Comparison of ENCODE assay signal across 15 cellular contexts in genomic region chr14:102486513-102487203, GRCh38. TPM values are rescaled to one million over a fixed set of nuclear protein-coding genes. Genes with fewer than 3 reads are reported as not detected.
DNase-seq lines count a peak whose midpoint lies in the region; ATAC-seq and TF ChIP-seq lines count a peak whose summit lies in the region.
"Had no signal": no experiment of that assay in that cellular context is flagged by ENCODE, and none has a peak within 500 bp of the region (broad histone marks: within the 10 kb centered on the region; RNA-seq: fewer than 3 reads in every experiment).

No MANE protein-coding gene starts in this region.

- ATAC-seq in IMR-90 (ENCODE audit: low read depth) (no peak), left lung (peak; percentile 30), GM21529 (IDR thresholded peaks at IDR 0.05; ENCODE audit: unreplicated experiment) (no peak)

- dilution Hi-C loops in IMR-90 (cut with HindIII; ENCODE audit: low sequenced_read_pairs, unreplicated experiment), result no loop called here

- WGBS in IMR-90 (ENCODE audit: extremely low coverage in 2 of 2, insufficient read length in 1 of 2), 2 experiments, result 100% methylated on average over 3 of the region's 17 CpGs; no CpG with 5 or more reads in 1 of the 2 experiments
- 75% methylated on average over 17 of the region's 17 CpGs for WGBS in smooth muscle cell (ENCODE audit: low lambda C conversion rate)

- H3K36me3 ChIP-seq in IMR-90 (ENCODE audit: control insufficient read depth, insufficient read depth, low read length), result peaks cover 1% of the 10 kb centered on the region; the same call in 1 of the 2 replicates
- H3K36me3 ChIP-seq in left lung, result peaks cover 0 to 7% of the 10 kb centered on the region in 2 donors
- no peaks in the 10 kb centered on the region for H3K36me3 ChIP-seq in smooth muscle cell (ENCODE audit: low read depth)
- H3K36me3 ChIP-seq: neural progenitor cell had no signal

- H3K4me1 ChIP-seq in IMR-90 (ENCODE audit: control insufficient read depth, insufficient read depth, low read length) (peaks cover 2% of the 10 kb centered on the region; the same call in 1 of the 2 replicates), left lung (no peaks in the 10 kb centered on the region), smooth muscle cell (ENCODE audit: low read depth) (no peaks in the 10 kb centered on the region)
- H3K4me1 ChIP-seq: neural progenitor cell had no signal

- no TSS peak for BruUV-seq in IMR-90 (replicated peaks; lab: Mats Ljungman, UMichigan)

- TF ChIP-seq RAD21 in IMR-90 (IDR thresholded peaks at IDR 0.05; ENCODE audit: low read length), result no peak

- H3K9ac ChIP-seq in IMR-90 (ENCODE audit: low read depth, low read length) (no peak overlapping the region), smooth muscle cell (ENCODE audit: low read depth) (no peak overlapping the region)
- H3K9ac ChIP-seq: neural progenitor cell had no signal

- no peak overlapping the region for H3K18ac ChIP-seq in IMR-90 (ENCODE audit: low read depth, low read length)

- no peak overlapping the region for H2AK5ac ChIP-seq in IMR-90 (ENCODE audit: low read depth, low read length)

- H2BK20ac ChIP-seq in IMR-90 (ENCODE audit: low read depth, low read length), result no peak overlapping the region

- no peak overlapping the region for H3K56ac ChIP-seq in IMR-90 (ENCODE audit: extremely low read depth, insufficient read depth, low read length)

- H3K79me2 ChIP-seq in smooth muscle cell (ENCODE audit: low read depth), result no peaks in the 10 kb centered on the region

- no peak overlapping the region for H3K23ac ChIP-seq in IMR-90 (ENCODE audit: low read depth, low read length)

- no peaks in the 10 kb centered on the region for H3K9me1 ChIP-seq in IMR-90 (ENCODE audit: insufficient read depth, low read length)

- H4K8ac ChIP-seq in IMR-90 (ENCODE audit: low read depth in 2 of 2, low read length in 2 of 2), result no peak overlapping the region

- H2BK120ac ChIP-seq in IMR-90 (ENCODE audit: low read depth, low read length), result no peak overlapping the region

- H3K27me3 ChIP-seq in IMR-90 (ENCODE audit: control insufficient read depth, insufficient read depth, low read length), result no peaks in the 10 kb centered on the region
- H3K27me3 ChIP-seq in left lung, result no peaks in the 10 kb centered on the region
- H3K27me3 ChIP-seq in smooth muscle cell (ENCODE audit: low read depth), result no peaks in the 10 kb centered on the region
- H3K27me3 ChIP-seq: neural progenitor cell had no signal

- POLR2A ChIA-PET in IMR-90 (lab: Charles Lee; ENCODE audit: unreplicated experiment), result interaction anchor here (0.6 kb wide), 1 partner anchor 10 kb away, joined by 5 read pairs; no protein-coding TSS in a partner anchor

- in situ Hi-C loops in IMR-90 (cut with MboI; ENCODE audit: low sequenced_read_pairs), result no loop called here

- H3K27ac ChIP-seq in IMR-90 (ENCODE audit: insufficient read depth, low read length) (no peak overlapping the region), left lung (no peak overlapping the region), smooth muscle cell (ENCODE audit: low read depth) (peak overlapping the region; percentile 38)
- H3K27ac ChIP-seq: C4-2B, neural progenitor cell had no signal

- H4K20me1 ChIP-seq in IMR-90 (ENCODE audit: insufficient read depth, low read length) (peaks cover 3% of the 10 kb centered on the region), smooth muscle cell (ENCODE audit: low read depth) (no peaks in the 10 kb centered on the region)

- H3K4me2 ChIP-seq in IMR-90 (ENCODE audit: low read depth, low read length), result no peak overlapping the region
- peak overlapping the region; percentile 49 for H3K4me2 ChIP-seq in smooth muscle cell
- H3K4me2 ChIP-seq: neural progenitor cell had no signal

- H4K91ac ChIP-seq in IMR-90 (ENCODE audit: insufficient read depth, low read depth, low read length), result no peak overlapping the region

- DNase-seq in IMR-90, result no peak
- DNase-seq in choroid plexus epithelial cell (ENCODE audit: low read depth), result no peak
- DNase-seq in left lung, result no peak
- no peak for DNase-seq in smooth muscle cell (lab: John Stamatoyannopoulos, UW; ENCODE audit: unreplicated experiment)
- no peak for DNase-seq in AG20443 (ENCODE audit: low spot score)
- no peak for DNase-seq in NOMO-1 (lab: John Stamatoyannopoulos, UW; ENCODE audit: unreplicated experiment in 2 of 2)
- no peak for DNase-seq in NCI-H345 (lab: John Stamatoyannopoulos, UW)
- DNase-seq: activated CD4-positive, alpha-beta T cell treated with anti-CD3 and anti-CD28 coated beads, Interleukin-2, amount 10 ng/mL, durations not matched to agents 24 days and 14 days; activated CD8-positive, alpha-beta memory T cell treated with anti-CD3 and anti-CD28 coated beads, Interleukin-2, amount 50 U/mL, for 48 hours; caudate nucleus; erythroblast; NCI-H510A had no signal

- H3K4me3 ChIP-seq in IMR-90 (ENCODE audit: insufficient read depth, low read depth, low read length) (no peak overlapping the region), choroid plexus epithelial cell (ENCODE audit: low read depth, low read length) (no peak overlapping the region), left lung (no peak overlapping the region), smooth muscle cell (no peak overlapping the region)
- H3K4me3 ChIP-seq: neural progenitor cell had no signal

- H2AFZ ChIP-seq in IMR-90 (replicated peaks; ENCODE audit: low read length, poor library complexity) (peak overlapping the region; percentile 60), smooth muscle cell (ENCODE audit: low read depth) (no peak overlapping the region)
- H2AFZ ChIP-seq: neural progenitor cell had no signal

- intact Hi-C loops in IMR-90 (cut with micrococcal nuclease), result no loop called here
- intact Hi-C loops in left lung (cut with DNase I), result no loop called here

- peaks cover 0 to 8% of the 10 kb centered on the region in 2 experiments; a peak in 1 of 4 replicates for H3K79me1 ChIP-seq in IMR-90 (ENCODE audit: low read depth in 1 of 2, low read length in 2 of 2)

- CTCF ChIA-PET in IMR-90 (lab: Yijun Ruan, JAX), result interaction anchor here (0.6 kb wide), 3 partner anchors 8 to 108 kb away, joined by 3 to 7 read pairs (median 4); no protein-coding TSS in a partner anchor

- no peak overlapping the region for H3K14ac ChIP-seq in IMR-90 (replicated peaks; ENCODE audit: low read depth, low read length)

- H3K9me3 ChIP-seq in IMR-90 (ENCODE audit: control insufficient read depth, insufficient read depth, low read length) (no peaks in the 10 kb centered on the region), left lung (no peaks in the 10 kb centered on the region), smooth muscle cell (replicated peaks; ENCODE audit: low read depth) (no peaks in the 10 kb centered on the region)

- no peak overlapping the region for H2AK9ac ChIP-seq in IMR-90 (replicated peaks; ENCODE audit: low read depth, low read length, poor library complexity)

- no peaks in the 10 kb centered on the region for H3F3A ChIP-seq in smooth muscle cell (ENCODE audit: low read depth)

- no peak for TF ChIP-seq POLR2A in IMR-90 (IDR thresholded peaks at IDR 0.05; ENCODE audit: low read depth, low read length)

- no peak overlapping the region for H2BK15ac ChIP-seq in IMR-90 (ENCODE audit: low read depth, low read length)

- no peak for TF ChIP-seq CTCF in IMR-90 (conservative IDR thresholded peaks at IDR 0.05; ENCODE audit: low read depth, low read length)
- peak; percentile 21 for TF ChIP-seq CTCF in choroid plexus epithelial cell (conservative IDR thresholded peaks at IDR 0.05; ENCODE audit: low read depth, low read length)
- TF ChIP-seq CTCF in left lung (IDR thresholded peaks at IDR 0.05), result no peak
- no peak for TF ChIP-seq CTCF in smooth muscle cell (IDR thresholded peaks at IDR 0.05; ENCODE audit: borderline replicate concordance, insufficient read depth, poor library complexity, severe bottlenecking)

- H4K5ac ChIP-seq in IMR-90 (ENCODE audit: low read depth, low read length), result no peak overlapping the region

- no peak overlapping the region for H3K4ac ChIP-seq in IMR-90 (ENCODE audit: low read depth, low read length)

- no peak overlapping the region for H2BK5ac ChIP-seq in IMR-90 (ENCODE audit: low read depth, low read length, poor library complexity, severe bottlenecking)

TF ChIP-seq in IMR-90, 13 proteins besides CTCF, POLR2A, EP300 and RAD21:
- TF ChIP-seq BHLHE40 (IDR thresholded peaks at IDR 0.05; ENCODE audit: low read depth, low read length) (no peak), ELK1 (IDR thresholded peaks at IDR 0.05; ENCODE audit: borderline replicate concordance, low read depth, low read length) (no peak)

RNA-seq across cellular contexts. Expression of gene ANKRD9, which starts 22.9 kb away (rescaled TPM):
- total RNA-seq in IMR-90 (2012; rRNA removed) (3.9 and 5.3 TPM in 2 replicates), left lung (10 to 100 TPM; 19.5 to 32.3 TPM), smooth muscle cell (14.0 and 17.2 TPM in 2 replicates)
- polyA plus RNA-seq in IMR-90 (2012; rRNA removed) (15.7 and 25.8 TPM in 2 replicates), smooth muscle cell (38.9 and 40.3 TPM in 2 replicates)
- polyA plus RNA-seq in IMR-90 (2012; cell fraction: cytosol; rRNA removed), result 10.3 and 41.0 TPM in 2 replicates
- polyA plus RNA-seq in IMR-90 (2012; cell fraction: nucleus; rRNA removed; ENCODE audit: low replicate concordance), result 48.7 and 143 TPM in 2 replicates
